In the genomic region with DNA sequence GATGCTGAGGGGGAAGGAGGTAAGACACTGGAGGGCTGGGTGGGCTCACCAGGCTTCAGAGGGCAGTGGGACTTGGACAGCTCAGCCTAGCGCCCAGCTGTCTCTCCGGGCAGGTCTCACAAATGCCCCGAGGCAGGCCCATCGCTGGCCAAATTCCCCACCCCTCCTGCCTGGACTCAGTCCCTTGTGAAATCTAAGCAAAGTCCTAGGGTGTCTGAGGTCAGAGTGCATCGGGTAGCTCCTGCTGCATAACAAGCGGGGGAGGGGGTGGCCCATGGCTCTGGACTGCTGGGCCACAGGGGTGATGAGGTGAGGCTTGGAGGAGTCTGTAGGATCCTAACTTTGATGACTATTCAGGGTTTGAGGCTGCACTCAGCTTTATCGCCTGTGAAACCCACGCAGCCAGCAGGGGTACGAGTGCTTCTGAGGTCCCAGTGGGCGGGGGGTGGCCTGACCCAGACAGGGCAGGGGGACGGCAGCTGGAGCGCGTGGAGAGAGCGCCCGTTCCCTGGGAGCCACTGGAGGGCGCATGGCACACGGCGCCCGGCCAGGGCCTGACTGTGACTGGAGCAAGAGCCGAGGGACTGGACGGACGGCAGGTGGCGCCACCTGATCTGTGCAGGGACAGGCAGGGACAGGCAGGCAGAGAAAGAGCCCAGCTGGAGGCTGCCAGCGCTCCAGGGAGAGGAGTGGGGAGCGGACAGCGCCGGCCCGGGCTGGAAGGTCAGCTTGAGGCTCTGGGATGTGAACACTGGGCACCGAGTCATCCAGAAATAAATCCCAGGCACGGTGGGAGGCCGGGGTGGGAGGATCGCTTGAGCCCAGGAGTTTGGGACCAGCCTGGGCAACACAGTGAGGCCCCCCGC, we compare ENCODE assay signal across 1 cellular context.
A peak's percentile ranks its signal among the peaks of the same experiment; 100 is the strongest.
TF ChIP-seq lines count a peak whose summit lies in the region.

No MANE protein-coding gene starts in this region.

TF ChIP-seq in WTC11, 78 proteins besides CTCF, POLR2A, EP300 and RAD21 (continued from another document):
- TF ChIP-seq, protein P1, sequence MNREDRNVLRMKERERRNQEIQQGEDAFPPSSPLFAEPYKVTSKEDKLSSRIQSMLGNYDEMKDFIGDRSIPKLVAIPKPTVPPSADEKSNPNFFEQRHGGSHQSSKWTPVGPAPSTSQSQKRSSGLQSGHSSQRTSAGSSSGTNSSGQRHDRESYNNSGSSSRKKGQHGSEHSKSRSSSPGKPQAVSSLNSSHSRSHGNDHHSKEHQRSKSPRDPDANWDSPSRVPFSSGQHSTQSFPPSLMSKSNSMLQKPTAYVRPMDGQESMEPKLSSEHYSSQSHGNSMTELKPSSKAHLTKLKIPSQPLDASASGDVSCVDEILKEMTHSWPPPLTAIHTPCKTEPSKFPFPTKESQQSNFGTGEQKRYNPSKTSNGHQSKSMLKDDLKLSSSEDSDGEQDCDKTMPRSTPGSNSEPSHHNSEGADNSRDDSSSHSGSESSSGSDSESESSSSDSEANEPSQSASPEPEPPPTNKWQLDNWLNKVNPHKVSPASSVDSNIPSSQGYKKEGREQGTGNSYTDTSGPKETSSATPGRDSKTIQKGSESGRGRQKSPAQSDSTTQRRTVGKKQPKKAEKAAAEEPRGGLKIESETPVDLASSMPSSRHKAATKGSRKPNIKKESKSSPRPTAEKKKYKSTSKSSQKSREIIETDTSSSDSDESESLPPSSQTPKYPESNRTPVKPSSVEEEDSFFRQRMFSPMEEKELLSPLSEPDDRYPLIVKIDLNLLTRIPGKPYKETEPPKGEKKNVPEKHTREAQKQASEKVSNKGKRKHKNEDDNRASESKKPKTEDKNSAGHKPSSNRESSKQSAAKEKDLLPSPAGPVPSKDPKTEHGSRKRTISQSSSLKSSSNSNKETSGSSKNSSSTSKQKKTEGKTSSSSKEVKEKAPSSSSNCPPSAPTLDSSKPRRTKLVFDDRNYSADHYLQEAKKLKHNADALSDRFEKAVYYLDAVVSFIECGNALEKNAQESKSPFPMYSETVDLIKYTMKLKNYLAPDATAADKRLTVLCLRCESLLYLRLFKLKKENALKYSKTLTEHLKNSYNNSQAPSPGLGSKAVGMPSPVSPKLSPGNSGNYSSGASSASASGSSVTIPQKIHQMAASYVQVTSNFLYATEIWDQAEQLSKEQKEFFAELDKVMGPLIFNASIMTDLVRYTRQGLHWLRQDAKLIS (CRISPR knock-in tag; IDR thresholded peaks at IDR 0.05; ENCODE audit: borderline replicate concordance), result 0 out of 2 replicates have a peak, but pooled peaks have one; percentile 38
- TF ChIP-seq IRF2 (CRISPR knock-in tag; IDR thresholded peaks at IDR 0.05; ENCODE audit: borderline replicate concordance, low read depth) (no peak), RORB (CRISPR knock-in tag; IDR thresholded peaks at IDR 0.05) (no peak), GTF2I (CRISPR knock-in tag; conservative IDR thresholded peaks at IDR 0.05) (peak; percentile 65; the same call in 1 of the 2 replicates), SMAD3 (CRISPR knock-in tag; IDR thresholded peaks at IDR 0.05; ENCODE audit: borderline replicate concordance) (peak; percentile 54; the same call in 1 of the 2 replicates), PRRX2 (CRISPR knock-in tag; IDR thresholded peaks at IDR 0.05) (no peak), ZNF121 (CRISPR knock-in tag; IDR thresholded peaks at IDR 0.05) (peak; percentile 60; the same call in 1 of the 2 replicates), KAT7 (CRISPR knock-in tag; IDR thresholded peaks at IDR 0.05; ENCODE audit: borderline replicate concordance) (no peak), TP53 (CRISPR knock-in tag; IDR thresholded peaks at IDR 0.05) (no peak; the same call in 1 of the 2 replicates), NFATC4 (CRISPR knock-in tag; IDR thresholded peaks at IDR 0.05) (no peak), SP1 (CRISPR knock-in tag; conservative IDR thresholded peaks at IDR 0.05) (peak; percentile 89), ZNF423 (CRISPR knock-in tag; IDR thresholded peaks at IDR 0.05) (peak; percentile 47; the same call in 1 of the 2 replicates), ZNF232 (CRISPR knock-in tag; IDR thresholded peaks at IDR 0.05) (no peak)
- TF ChIP-seq, protein P2, sequence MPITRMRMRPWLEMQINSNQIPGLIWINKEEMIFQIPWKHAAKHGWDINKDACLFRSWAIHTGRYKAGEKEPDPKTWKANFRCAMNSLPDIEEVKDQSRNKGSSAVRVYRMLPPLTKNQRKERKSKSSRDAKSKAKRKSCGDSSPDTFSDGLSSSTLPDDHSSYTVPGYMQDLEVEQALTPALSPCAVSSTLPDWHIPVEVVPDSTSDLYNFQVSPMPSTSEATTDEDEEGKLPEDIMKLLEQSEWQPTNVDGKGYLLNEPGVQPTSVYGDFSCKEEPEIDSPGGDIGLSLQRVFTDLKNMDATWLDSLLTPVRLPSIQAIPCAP (CRISPR knock-in tag; IDR thresholded peaks at IDR 0.05), result no peak
- TF ChIP-seq, protein P3, sequence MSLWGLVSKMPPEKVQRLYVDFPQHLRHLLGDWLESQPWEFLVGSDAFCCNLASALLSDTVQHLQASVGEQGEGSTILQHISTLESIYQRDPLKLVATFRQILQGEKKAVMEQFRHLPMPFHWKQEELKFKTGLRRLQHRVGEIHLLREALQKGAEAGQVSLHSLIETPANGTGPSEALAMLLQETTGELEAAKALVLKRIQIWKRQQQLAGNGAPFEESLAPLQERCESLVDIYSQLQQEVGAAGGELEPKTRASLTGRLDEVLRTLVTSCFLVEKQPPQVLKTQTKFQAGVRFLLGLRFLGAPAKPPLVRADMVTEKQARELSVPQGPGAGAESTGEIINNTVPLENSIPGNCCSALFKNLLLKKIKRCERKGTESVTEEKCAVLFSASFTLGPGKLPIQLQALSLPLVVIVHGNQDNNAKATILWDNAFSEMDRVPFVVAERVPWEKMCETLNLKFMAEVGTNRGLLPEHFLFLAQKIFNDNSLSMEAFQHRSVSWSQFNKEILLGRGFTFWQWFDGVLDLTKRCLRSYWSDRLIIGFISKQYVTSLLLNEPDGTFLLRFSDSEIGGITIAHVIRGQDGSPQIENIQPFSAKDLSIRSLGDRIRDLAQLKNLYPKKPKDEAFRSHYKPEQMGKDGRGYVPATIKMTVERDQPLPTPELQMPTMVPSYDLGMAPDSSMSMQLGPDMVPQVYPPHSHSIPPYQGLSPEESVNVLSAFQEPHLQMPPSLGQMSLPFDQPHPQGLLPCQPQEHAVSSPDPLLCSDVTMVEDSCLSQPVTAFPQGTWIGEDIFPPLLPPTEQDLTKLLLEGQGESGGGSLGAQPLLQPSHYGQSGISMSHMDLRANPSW (CRISPR knock-in tag; conservative IDR thresholded peaks at IDR 0.05; ENCODE audit: low read depth), result no peak
- TF ChIP-seq, protein P4, sequence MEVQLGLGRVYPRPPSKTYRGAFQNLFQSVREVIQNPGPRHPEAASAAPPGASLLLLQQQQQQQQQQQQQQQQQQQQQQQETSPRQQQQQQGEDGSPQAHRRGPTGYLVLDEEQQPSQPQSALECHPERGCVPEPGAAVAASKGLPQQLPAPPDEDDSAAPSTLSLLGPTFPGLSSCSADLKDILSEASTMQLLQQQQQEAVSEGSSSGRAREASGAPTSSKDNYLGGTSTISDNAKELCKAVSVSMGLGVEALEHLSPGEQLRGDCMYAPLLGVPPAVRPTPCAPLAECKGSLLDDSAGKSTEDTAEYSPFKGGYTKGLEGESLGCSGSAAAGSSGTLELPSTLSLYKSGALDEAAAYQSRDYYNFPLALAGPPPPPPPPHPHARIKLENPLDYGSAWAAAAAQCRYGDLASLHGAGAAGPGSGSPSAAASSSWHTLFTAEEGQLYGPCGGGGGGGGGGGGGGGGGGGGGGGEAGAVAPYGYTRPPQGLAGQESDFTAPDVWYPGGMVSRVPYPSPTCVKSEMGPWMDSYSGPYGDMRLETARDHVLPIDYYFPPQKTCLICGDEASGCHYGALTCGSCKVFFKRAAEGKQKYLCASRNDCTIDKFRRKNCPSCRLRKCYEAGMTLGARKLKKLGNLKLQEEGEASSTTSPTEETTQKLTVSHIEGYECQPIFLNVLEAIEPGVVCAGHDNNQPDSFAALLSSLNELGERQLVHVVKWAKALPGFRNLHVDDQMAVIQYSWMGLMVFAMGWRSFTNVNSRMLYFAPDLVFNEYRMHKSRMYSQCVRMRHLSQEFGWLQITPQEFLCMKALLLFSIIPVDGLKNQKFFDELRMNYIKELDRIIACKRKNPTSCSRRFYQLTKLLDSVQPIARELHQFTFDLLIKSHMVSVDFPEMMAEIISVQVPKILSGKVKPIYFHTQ (CRISPR knock-in tag; IDR thresholded peaks at IDR 0.05), result no peak
- TF ChIP-seq, protein P5, sequence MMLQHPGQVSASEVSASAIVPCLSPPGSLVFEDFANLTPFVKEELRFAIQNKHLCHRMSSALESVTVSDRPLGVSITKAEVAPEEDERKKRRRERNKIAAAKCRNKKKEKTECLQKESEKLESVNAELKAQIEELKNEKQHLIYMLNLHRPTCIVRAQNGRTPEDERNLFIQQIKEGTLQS (CRISPR knock-in tag; conservative IDR thresholded peaks at IDR 0.05), result no peak
- TF ChIP-seq, protein P6, sequence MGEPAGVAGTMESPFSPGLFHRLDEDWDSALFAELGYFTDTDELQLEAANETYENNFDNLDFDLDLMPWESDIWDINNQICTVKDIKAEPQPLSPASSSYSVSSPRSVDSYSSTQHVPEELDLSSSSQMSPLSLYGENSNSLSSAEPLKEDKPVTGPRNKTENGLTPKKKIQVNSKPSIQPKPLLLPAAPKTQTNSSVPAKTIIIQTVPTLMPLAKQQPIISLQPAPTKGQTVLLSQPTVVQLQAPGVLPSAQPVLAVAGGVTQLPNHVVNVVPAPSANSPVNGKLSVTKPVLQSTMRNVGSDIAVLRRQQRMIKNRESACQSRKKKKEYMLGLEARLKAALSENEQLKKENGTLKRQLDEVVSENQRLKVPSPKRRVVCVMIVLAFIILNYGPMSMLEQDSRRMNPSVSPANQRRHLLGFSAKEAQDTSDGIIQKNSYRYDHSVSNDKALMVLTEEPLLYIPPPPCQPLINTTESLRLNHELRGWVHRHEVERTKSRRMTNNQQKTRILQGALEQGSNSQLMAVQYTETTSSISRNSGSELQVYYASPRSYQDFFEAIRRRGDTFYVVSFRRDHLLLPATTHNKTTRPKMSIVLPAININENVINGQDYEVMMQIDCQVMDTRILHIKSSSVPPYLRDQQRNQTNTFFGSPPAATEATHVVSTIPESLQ (CRISPR knock-in tag; IDR thresholded peaks at IDR 0.05), result no peak
- TF ChIP-seq, protein P7, sequence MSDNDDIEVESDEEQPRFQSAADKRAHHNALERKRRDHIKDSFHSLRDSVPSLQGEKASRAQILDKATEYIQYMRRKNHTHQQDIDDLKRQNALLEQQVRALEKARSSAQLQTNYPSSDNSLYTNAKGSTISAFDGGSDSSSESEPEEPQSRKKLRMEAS (CRISPR knock-in tag; IDR thresholded peaks at IDR 0.05), result peak; percentile 75; the same call in 1 of the 2 replicates
